11 cellular contexts compared by ENCODE assay signal in genomic region chr1:39394059-39394458, GRCh38.
DNase-seq lines count a peak whose midpoint lies in the region; ATAC-seq and TF ChIP-seq lines count a peak whose summit lies in the region.
"Had no signal": no experiment of that assay in that cellular context is flagged by ENCODE, and none has a peak within 500 bp of the region (broad histone marks: within the 10 kb centered on the region; RNA-seq: fewer than 3 reads in every experiment).

No MANE protein-coding gene starts in this region.

- ATAC-seq in activated CD8-positive, alpha-beta T cell treated with anti-CD3 and anti-CD28 coated beads, Interleukin-2, amount 10 ng/mL, durations not matched to agents 7 days and 5 days = no peak

- WGBS in hepatocyte (ENCODE audit: low lambda C conversion rate, missing lambda C conversion rate) = 90% methylated on average over 6 of the region's 6 CpGs

- peak overlapping the region; percentile 38 for H3K27ac ChIP-seq in hepatocyte
- peak overlapping the region; percentile 58 for H3K27ac ChIP-seq in stomach smooth muscle (ENCODE audit: low read length)

- no peaks in the 10 kb centered on the region for H3K27me3 ChIP-seq in hepatocyte
- no peaks in the 10 kb centered on the region for H3K27me3 ChIP-seq in stomach smooth muscle (ENCODE audit: control insufficient read depth in 1 of 2, insufficient read depth in 2 of 2, low read length in 2 of 2)

- H3K4me1 ChIP-seq in hepatocyte (ENCODE audit: insufficient read depth) = peaks cover 39% of the 10 kb centered on the region
- peaks cover 59% of the 10 kb centered on the region for H3K4me1 ChIP-seq in stomach smooth muscle (ENCODE audit: control insufficient read depth, insufficient read depth, low read length)

- H4K20me1 ChIP-seq in hepatocyte (ENCODE audit: insufficient read depth, poor library complexity, severe bottlenecking) = peaks cover 4% of the 10 kb centered on the region

- CTCF ChIA-PET in activated CD8-positive, alpha-beta T cell treated with anti-CD3 and anti-CD28 coated beads, Interleukin-2, amount 10 ng/mL, durations not matched to agents 7 days and 5 days (lab: Charles Lee) = interaction anchor here (1.3 to 8.4 kb wide), 2 partner anchors 15 to 210 kb away, joined by 3 to 66 read pairs; no protein-coding TSS in a partner anchor

- H3K36me3 ChIP-seq in hepatocyte (replicated peaks; ENCODE audit: insufficient read depth, low read depth) = no peaks in the 10 kb centered on the region
- H3K36me3 ChIP-seq in stomach smooth muscle (ENCODE audit: control insufficient read depth in 2 of 2, insufficient read depth in 2 of 2, low read length in 2 of 2) = peaks cover 4 to 5% of the 10 kb centered on the region in 2 donors

- peak overlapping the region in 1 of 2 donors; percentile 22 for H3K9ac ChIP-seq in stomach smooth muscle (ENCODE audit: low read length in 2 of 2)

- H3K27me3 Mint-ChIP-seq in activated naive CD4-positive, alpha-beta T cell treated with anti-CD3 and anti-CD28 coated beads, Interleukin-2, amount 50 U/mL, for 24 hours = no peaks in the 10 kb centered on the region
- no peaks in the 10 kb centered on the region for H3K27me3 Mint-ChIP-seq in activated CD8-positive, alpha-beta T cell treated with anti-CD3 and anti-CD28 coated beads, Interleukin-2, amount 10 ng/mL, durations not matched to agents 7 days and 5 days (ENCODE audit: low read depth)

- no peaks in the 10 kb centered on the region for H3K9me2 ChIP-seq in hepatocyte (replicated peaks; ENCODE audit: insufficient read depth)

- intact Hi-C loops in posterior cingulate gyrus (cut with DNase I) = no loop called here

- H3K9me3 ChIP-seq in hepatocyte (ENCODE audit: low read depth) (no peaks in the 10 kb centered on the region), stomach smooth muscle (ENCODE audit: control insufficient read depth in 2 of 2, low read length in 2 of 2) (no peaks in the 10 kb centered on the region)

- H3K4me2 ChIP-seq in hepatocyte = no peak overlapping the region

- peaks cover 12% of the 10 kb centered on the region for H3K36me3 Mint-ChIP-seq in activated naive CD4-positive, alpha-beta T cell treated with anti-CD3 and anti-CD28 coated beads, Interleukin-2, amount 50 U/mL, for 24 hours
- H3K36me3 Mint-ChIP-seq in activated CD8-positive, alpha-beta T cell treated with anti-CD3 and anti-CD28 coated beads, Interleukin-2, amount 10 ng/mL, durations not matched to agents 7 days and 5 days (ENCODE audit: low read depth) = peaks cover 55% of the 10 kb centered on the region

- no peak for TF ChIP-seq CTCF in hepatocyte (IDR thresholded peaks at IDR 0.05; ENCODE audit: poor library complexity)

- peaks cover 83% of the 10 kb centered on the region for H3K4me1 Mint-ChIP-seq in activated naive CD4-positive, alpha-beta T cell treated with anti-CD3 and anti-CD28 coated beads, Interleukin-2, amount 50 U/mL, for 24 hours
- H3K4me1 Mint-ChIP-seq in activated CD8-positive, alpha-beta T cell treated with anti-CD3 and anti-CD28 coated beads, Interleukin-2, amount 10 ng/mL, durations not matched to agents 7 days and 5 days (ENCODE audit: low read depth) = peaks cover 68% of the 10 kb centered on the region

- no peaks in the 10 kb centered on the region for H3K9me3 Mint-ChIP-seq in activated naive CD4-positive, alpha-beta T cell treated with anti-CD3 and anti-CD28 coated beads, Interleukin-2, amount 50 U/mL, for 24 hours
- no peaks in the 10 kb centered on the region for H3K9me3 Mint-ChIP-seq in activated CD8-positive, alpha-beta T cell treated with anti-CD3 and anti-CD28 coated beads, Interleukin-2, amount 10 ng/mL, durations not matched to agents 7 days and 5 days (ENCODE audit: insufficient read depth)

- POLR2A ChIA-PET in activated CD8-positive, alpha-beta T cell treated with anti-CD3 and anti-CD28 coated beads, Interleukin-2, amount 10 ng/mL, durations not matched to agents 7 days and 5 days (lab: Charles Lee) = no interaction called here

- peak overlapping the region; percentile 34 for H3K4me3 Mint-ChIP-seq in activated naive CD4-positive, alpha-beta T cell treated with anti-CD3 and anti-CD28 coated beads, Interleukin-2, amount 50 U/mL, for 24 hours
- H3K4me3 Mint-ChIP-seq in activated CD8-positive, alpha-beta T cell treated with anti-CD3 and anti-CD28 coated beads, Interleukin-2, amount 10 ng/mL, durations not matched to agents 7 days and 5 days = no peak overlapping the region

- H3K27ac Mint-ChIP-seq in activated naive CD4-positive, alpha-beta T cell treated with anti-CD3 and anti-CD28 coated beads, Interleukin-2, amount 50 U/mL, for 24 hours = no peak overlapping the region
- H3K27ac Mint-ChIP-seq in activated CD8-positive, alpha-beta T cell treated with anti-CD3 and anti-CD28 coated beads, Interleukin-2, amount 10 ng/mL, durations not matched to agents 7 days and 5 days = peak overlapping the region; percentile 7

- peaks cover 67% of the 10 kb centered on the region for H3K79me2 ChIP-seq in hepatocyte

- H3K4me3 ChIP-seq in hepatocyte (no peak overlapping the region), stomach smooth muscle (ENCODE audit: low read length in 2 of 2) (no peak overlapping the region)

- DNase-seq in activated naive CD4-positive, alpha-beta T cell treated with anti-CD3 and anti-CD28 coated beads, Interleukin-2, amount 50 U/mL, for 16 hours = no peak
- no peak for DNase-seq in activated CD8-positive, alpha-beta T cell treated with anti-CD3 and anti-CD28 coated beads, Interleukin-2, amount 10 ng/mL, durations not matched to agents 7 days and 5 days
- DNase-seq in hepatocyte (ENCODE audit: low spot score) = no peak
- no peak for DNase-seq in NAMALWA (ENCODE audit: low spot score)
- DNase-seq in NCI-H2081 treated with DMSO at 0.1 percent for 48 hours (lab: John Stamatoyannopoulos, UW) = no peak
- no peak for DNase-seq in posterior cingulate gyrus
- DNase-seq: activated T-cell treated with anti-CD3 and anti-CD28 coated beads, Interleukin-2, amount 50 U/mL, for 1 hour; NCI-H2227 treated with DMSO at 0.1 percent for 48 hours; trophoblast cell had no signal

- H2AFZ ChIP-seq in hepatocyte = no peak overlapping the region
